ENCODE assay signal across 8 cellular contexts in the genomic region with DNA sequence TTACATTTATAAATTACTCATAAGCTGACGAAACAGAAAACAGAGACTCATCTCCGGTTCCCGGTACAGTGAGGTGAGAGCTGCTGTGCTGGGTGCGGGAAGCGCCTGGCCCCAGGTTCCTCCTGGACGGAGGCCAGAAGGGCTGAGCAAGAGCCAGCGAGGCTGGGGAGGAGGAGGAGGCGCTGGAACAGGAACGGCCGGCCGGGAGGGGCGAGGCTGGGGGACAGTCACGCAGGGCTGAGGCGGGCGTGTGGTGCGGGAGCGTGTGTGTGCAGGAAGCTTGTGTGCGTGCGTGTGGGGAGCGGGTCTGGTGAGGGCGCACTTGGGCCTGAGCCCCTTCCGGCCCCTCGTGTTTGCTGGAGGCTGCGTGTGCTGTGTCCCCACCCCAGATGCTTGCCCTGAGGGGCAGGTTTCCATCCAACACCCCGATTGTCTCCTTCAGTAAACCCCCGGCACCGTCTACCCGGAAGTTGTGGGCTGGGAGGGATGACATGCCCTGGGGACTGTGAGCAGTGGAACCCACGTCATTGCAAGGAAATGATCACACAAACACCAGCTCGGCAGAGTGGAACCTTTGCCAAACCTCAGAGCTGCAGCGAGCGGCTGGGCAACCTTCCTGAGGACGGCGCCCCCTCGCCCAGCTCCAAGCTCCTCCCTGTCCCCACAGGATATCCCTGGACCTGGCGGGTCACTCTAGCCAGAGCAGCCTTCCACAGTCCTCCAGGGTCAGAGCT. TPM values are rescaled to one million over a fixed set of nuclear protein-coding genes. Genes with fewer than 3 reads are reported as not detected.
A peak's percentile ranks its signal among the peaks of the same experiment; 100 is the strongest.
DNase-seq lines count a peak whose midpoint lies in the region; ATAC-seq and TF ChIP-seq lines count a peak whose summit lies in the region.

No MANE protein-coding gene starts in this region.

- no peaks in the 10 kb centered on the region for H3K27me3 Mint-ChIP-seq in stimulated activated memory B cell treated with anti-CD40 and anti-IgM and Interleukin-4, amounts not matched to agents 10 μg/mL and 1 μg/mL and 100 μg/mL, for 72 hours
- H3K27me3 Mint-ChIP-seq in endothelial cell (ENCODE audit: unreplicated experiment), result peaks cover 6% of the 10 kb centered on the region

- TF ChIP-seq CTCF in OCI-LY3 (IDR thresholded peaks at IDR 0.05; ENCODE audit: low read depth, low read length), result no peak
- TF ChIP-seq CTCF in endothelial cell (IDR thresholded peaks at IDR 0.05; ENCODE audit: unreplicated experiment), result no peak

- peak; percentile 88 for DNase-seq in activated T-cell treated with anti-CD3 and anti-CD28 coated beads for 24 hours (ENCODE audit: low read depth)
- peak; percentile 89 for DNase-seq in epithelial cell of prostate (ENCODE audit: low read depth, low spot score)
- peak; percentile 90 for DNase-seq in myocyte (ENCODE audit: low read depth)
- DNase-seq in endothelial cell (ENCODE audit: low spot score), result no peak

- peak overlapping the region; percentile 97 for H3K27ac Mint-ChIP-seq in stimulated activated memory B cell treated with anti-CD40 and anti-IgM and Interleukin-4, amounts not matched to agents 10 μg/mL and 1 μg/mL and 100 μg/mL, for 72 hours
- H3K27ac Mint-ChIP-seq in endothelial cell (ENCODE audit: unreplicated experiment), result no peak overlapping the region

- peak overlapping the region; percentile 100 for H3K4me2 ChIP-seq in OCI-LY3 (ENCODE audit: low read length)

- H3K9me3 Mint-ChIP-seq in stimulated activated memory B cell treated with anti-CD40 and anti-IgM and Interleukin-4, amounts not matched to agents 10 μg/mL and 1 μg/mL and 100 μg/mL, for 72 hours, result no peaks in the 10 kb centered on the region
- H3K9me3 Mint-ChIP-seq in endothelial cell (ENCODE audit: unreplicated experiment), result no peaks in the 10 kb centered on the region

- H2AFZ ChIP-seq in OCI-LY3 (ENCODE audit: low read depth, low read length), result peak overlapping the region; percentile 86

- ATAC-seq in GM18498 (IDR thresholded peaks at IDR 0.05; ENCODE audit: unreplicated experiment), result peak; percentile 55
- ATAC-seq in HG02970 (IDR thresholded peaks at IDR 0.05; ENCODE audit: low FRiP score, unreplicated experiment), result peak; percentile 39
- ATAC-seq in stimulated activated memory B cell treated with anti-CD40 and anti-IgM and Interleukin-4, amounts not matched to agents 10 μg/mL and 1 μg/mL and 100 μg/mL, for 72 hours, result peak; percentile 91

- H3K9ac ChIP-seq in OCI-LY3 (ENCODE audit: low read length), result peak overlapping the region; percentile 87

- no peaks in the 10 kb centered on the region for H3K79me2 ChIP-seq in OCI-LY3 (ENCODE audit: low read length)

- no peaks in the 10 kb centered on the region for H3K36me3 ChIP-seq in OCI-LY3 (replicated peaks; ENCODE audit: low read depth, low read length)

- H3K36me3 Mint-ChIP-seq in stimulated activated memory B cell treated with anti-CD40 and anti-IgM and Interleukin-4, amounts not matched to agents 10 μg/mL and 1 μg/mL and 100 μg/mL, for 72 hours, result no peaks in the 10 kb centered on the region
- no peaks in the 10 kb centered on the region for H3K36me3 Mint-ChIP-seq in endothelial cell (ENCODE audit: low read depth, unreplicated experiment)

- H3K4me3 Mint-ChIP-seq in stimulated activated memory B cell treated with anti-CD40 and anti-IgM and Interleukin-4, amounts not matched to agents 10 μg/mL and 1 μg/mL and 100 μg/mL, for 72 hours, result peak overlapping the region; percentile 83
- H3K4me3 Mint-ChIP-seq in endothelial cell (ENCODE audit: unreplicated experiment), result no peak overlapping the region

- H3K4me1 Mint-ChIP-seq in stimulated activated memory B cell treated with anti-CD40 and anti-IgM and Interleukin-4, amounts not matched to agents 10 μg/mL and 1 μg/mL and 100 μg/mL, for 72 hours, result peaks cover 75% of the 10 kb centered on the region
- H3K4me1 Mint-ChIP-seq in endothelial cell (ENCODE audit: unreplicated experiment), result no peaks in the 10 kb centered on the region

- peaks cover 25% of the 10 kb centered on the region for H3K4me1 ChIP-seq in OCI-LY3 (ENCODE audit: low read length)

- H3K27ac ChIP-seq in OCI-LY3 (ENCODE audit: low read length) (peak overlapping the region; percentile 60), epithelial cell of prostate (peak overlapping the region; percentile 100)

- peak overlapping the region; percentile 91 for H3K4me3 ChIP-seq in OCI-LY3 (ENCODE audit: low read length)

- H3K9me3 ChIP-seq in OCI-LY3 (ENCODE audit: insufficient read depth, low read length), result no peaks in the 10 kb centered on the region

- peaks cover 10% of the 10 kb centered on the region for H3K27me3 ChIP-seq in OCI-LY3 (ENCODE audit: low read depth, low read length)

- no peaks in the 10 kb centered on the region for H4K20me1 ChIP-seq in OCI-LY3 (ENCODE audit: insufficient read depth, low read length)

RNA-seq across cellular contexts. Expression of gene CD7, which starts 19.4 kb away (rescaled TPM):
- total RNA-seq in myocyte, result 1.4 TPM in 1 of 2 replicates, not detected in the other
- 0.10 TPM for polyA plus RNA-seq in myocyte (2012)
- total RNA-seq in endothelial cell (ENCODE audit: unreplicated experiment), result not detected

RNA-seq across cellular contexts. Expression of gene CSNK1D, which starts 24.5 kb away (rescaled TPM):
- total RNA-seq in myocyte (29.0 and 37.1 TPM in 2 replicates), endothelial cell (ENCODE audit: unreplicated experiment) (149 TPM)
- 106 TPM for polyA plus RNA-seq in myocyte (2012)

RNA-seq across cellular contexts. Expression of gene SECTM1, which starts 35.6 kb away (rescaled TPM):
- total RNA-seq in myocyte, result 65.8 and 76.1 TPM in 2 replicates
- 5.2 TPM for polyA plus RNA-seq in myocyte (2012)
- not detected for total RNA-seq in endothelial cell (ENCODE audit: unreplicated experiment)

Comparison
In these comparisons a context has a peak if more than half of its experiments do, and no peak if none do; other contexts are left out.
1. ATAC-seq: peak in every context shown above with its lines; median percentile 91 in stimulated activated memory B cell treated with anti-CD40 and anti-IgM and Interleukin-4, amounts not matched to agents 10 μg/mL and 1 μg/mL and 100 μg/mL, for 72 hours; 55 in GM18498; 39 in HG02970.
2. RNA of gene SECTM1, which starts 35.6 kb away (total RNA-seq): 65.8 to 76.1 TPM in myocyte; not detected in endothelial cell (single experiment); every median in the first group is over 10 times any median in the second.